10 cellular contexts compared by ENCODE assay signal in genomic region chr5:92552206-92553160, GRCh38.
DNase-seq lines count a peak whose midpoint lies in the region; ATAC-seq and TF ChIP-seq lines count a peak whose summit lies in the region.
"Had no signal": no experiment of that assay in that cellular context is flagged by ENCODE, and none has a peak within 500 bp of the region (broad histone marks: within the 10 kb centered on the region; RNA-seq: fewer than 3 reads in every experiment).

No MANE protein-coding gene starts in this region.

- DNase-seq in DMS53 (lab: John Stamatoyannopoulos, UW) (peak; percentile 35), DMS53 treated with DMSO at 0.1 percent for 48 hours (lab: John Stamatoyannopoulos, UW; ENCODE audit: unreplicated experiment) (no peak), NCI-H460 (ENCODE audit: extremely low read depth, low read depth) (peak; percentile 97), dermis microvascular lymphatic vessel endothelial cell (ENCODE audit: low read depth in 2 of 2) (peak; percentile 62 to 70), skeletal muscle cell (ENCODE audit: low read depth) (peak; percentile 97), spleen (no peak), progenitor cell of endocrine pancreas (ENCODE audit: low spot score, unreplicated experiment) (no peak)
- DNase-seq: activated naive CD4-positive, alpha-beta T cell treated with anti-CD3 and anti-CD28 coated beads, Interleukin-2, amount 10 ng/mL, durations not matched to agents 7 days and 5 days; AML-193 had no signal

- H3K27me3 Mint-ChIP-seq in progenitor cell of endocrine pancreas = no peaks in the 10 kb centered on the region
- H3K27me3 Mint-ChIP-seq: activated naive CD4-positive, alpha-beta T cell treated with anti-CD3 and anti-CD28 coated beads, Interleukin-2, amount 10 ng/mL, durations not matched to agents 7 days and 5 days had no signal

- no peak overlapping the region for H3K27ac ChIP-seq in spleen

- no peaks in the 10 kb centered on the region for H3K4me1 ChIP-seq in spleen

- no peaks in the 10 kb centered on the region for H3K36me3 Mint-ChIP-seq in progenitor cell of endocrine pancreas (ENCODE audit: insufficient read depth)
- H3K36me3 Mint-ChIP-seq: activated naive CD4-positive, alpha-beta T cell treated with anti-CD3 and anti-CD28 coated beads, Interleukin-2, amount 10 ng/mL, durations not matched to agents 7 days and 5 days had no signal

- H3K27me3 ChIP-seq in spleen (replicated peaks in 1 of 7) = no peaks in the 10 kb centered on the region

- no peak for ATAC-seq in GM21529 (IDR thresholded peaks at IDR 0.05; ENCODE audit: unreplicated experiment)

- no peaks in the 10 kb centered on the region for H3K36me3 ChIP-seq in spleen

- H3K9me3 Mint-ChIP-seq in progenitor cell of endocrine pancreas (ENCODE audit: low read depth) = no peaks in the 10 kb centered on the region
- H3K9me3 Mint-ChIP-seq: activated naive CD4-positive, alpha-beta T cell treated with anti-CD3 and anti-CD28 coated beads, Interleukin-2, amount 10 ng/mL, durations not matched to agents 7 days and 5 days had no signal

- WGBS in spleen, 5 donors = 31 to 38% (median 36%) methylated on average over 8 of the region's 8 CpGs

- no peak for TF ChIP-seq POLR2A in spleen (IDR thresholded peaks at IDR 0.05)

- intact Hi-C loops in spleen (cut with DNase I; ENCODE audit: low total_unique reads) = no loop called here

- no peak for TF ChIP-seq CTCF in spleen (IDR thresholded peaks at IDR 0.05 in 8 of 11, conservative IDR thresholded peaks at IDR 0.05 in 3 of 11)
- TF ChIP-seq CTCF in progenitor cell of endocrine pancreas (IDR thresholded peaks at IDR 0.05; ENCODE audit: unreplicated experiment) = no peak

- H3K9me3 ChIP-seq in spleen = no peaks in the 10 kb centered on the region

- no peak overlapping the region for H3K27ac Mint-ChIP-seq in progenitor cell of endocrine pancreas
- H3K27ac Mint-ChIP-seq: activated naive CD4-positive, alpha-beta T cell treated with anti-CD3 and anti-CD28 coated beads, Interleukin-2, amount 10 ng/mL, durations not matched to agents 7 days and 5 days had no signal

- H3K4me3 Mint-ChIP-seq in progenitor cell of endocrine pancreas (ENCODE audit: low read depth) = no peak overlapping the region
- H3K4me3 Mint-ChIP-seq: activated naive CD4-positive, alpha-beta T cell treated with anti-CD3 and anti-CD28 coated beads, Interleukin-2, amount 10 ng/mL, durations not matched to agents 7 days and 5 days had no signal

- no peaks in the 10 kb centered on the region for H3K4me1 Mint-ChIP-seq in progenitor cell of endocrine pancreas (ENCODE audit: low read depth)
- H3K4me1 Mint-ChIP-seq: activated naive CD4-positive, alpha-beta T cell treated with anti-CD3 and anti-CD28 coated beads, Interleukin-2, amount 10 ng/mL, durations not matched to agents 7 days and 5 days had no signal

- H3K4me3 ChIP-seq in skeletal muscle cell (ENCODE audit: low read depth, low read length) = no peak overlapping the region
- H3K4me3 ChIP-seq in spleen = no peak overlapping the region

Comparison
In these comparisons a context has a peak if more than half of its experiments do, and no peak if none do; other contexts are left out.
1. DNase-seq: peak in DMS53 (single experiment), NCI-H460 (single experiment), dermis microvascular lymphatic vessel endothelial cell (2 of 2) and skeletal muscle cell (single experiment); none in DMS53 treated with DMSO at 0.1 percent for 48 hours (single experiment), spleen (single experiment) and progenitor cell of endocrine pancreas (single experiment).